23 cellular contexts compared by ENCODE assay signal in genomic region chr20:13426870-13427269, GRCh38.
DNase-seq lines count a peak whose midpoint lies in the region; ATAC-seq, FAIRE-seq and TF ChIP-seq lines count a peak whose summit lies in the region.
"Had no signal": no experiment of that assay in that cellular context is flagged by ENCODE, and none has a peak within 500 bp of the region (broad histone marks: within the 10 kb centered on the region; RNA-seq: fewer than 3 reads in every experiment).

No MANE protein-coding gene starts in this region.

- H3K27me3 Mint-ChIP-seq in T-helper 2 cell treated with Interferon-gamma antibody and Interleukin-4, amounts not matched to agents 5 μg/mL and 100 μg/mL, for 36 hours (ENCODE audit: low read depth), result no peaks in the 10 kb centered on the region
- H3K27me3 Mint-ChIP-seq: CD4-positive, alpha-beta memory T cell; T-cell had no signal

- no peak for TF ChIP-seq POLR2A in K562 (conservative IDR thresholded peaks at IDR 0.05)

- no peak overlapping the region for H3K27ac Mint-ChIP-seq in T-helper 2 cell treated with Interferon-gamma antibody and Interleukin-4, amounts not matched to agents 5 μg/mL and 100 μg/mL, for 36 hours
- H3K27ac Mint-ChIP-seq: T-cell had no signal

- POLR2A ChIA-PET in K562 (lab: Yijun Ruan, JAX), result no interaction called here

- FAIRE-seq in K562 (lab: Jason Lieb, UNC), result no peak
- FAIRE-seq: G401.6, H1 had no signal

- no peak overlapping the region for H2BK5ac ChIP-seq in trophoblast cell (ENCODE audit: low read depth, low read length, poor library complexity)

- no peak overlapping the region for H3K18ac ChIP-seq in trophoblast cell (ENCODE audit: low read length)

- BruUV-seq in K562 (replicated peaks; lab: Mats Ljungman, UMichigan), result no TSS peak

- H2AK5ac ChIP-seq in trophoblast cell (ENCODE audit: low read length), result no peak overlapping the region

- H3K9ac ChIP-seq in K562 (ENCODE audit: insufficient read depth in 1 of 2, low read depth in 2 of 2, low read length in 2 of 2) (no peak overlapping the region), trophoblast cell (ENCODE audit: low read length) (no peak overlapping the region)

- no peak overlapping the region for H3K4me3 ChIP-seq in AG09309 (ENCODE audit: control insufficient read depth, low read depth, low read length)
- no peak overlapping the region for H3K4me3 ChIP-seq in Jurkat, Clone E6-1 (ENCODE audit: low read length)
- no peak overlapping the region for H3K4me3 ChIP-seq in K562
- H3K4me3 ChIP-seq in trophoblast cell (ENCODE audit: low read depth, low read length), result no peak overlapping the region
- H3K4me3 ChIP-seq: SJCRH30 had no signal

- H3K4me1 Mint-ChIP-seq in T-helper 2 cell treated with Interferon-gamma antibody and Interleukin-4, amounts not matched to agents 5 μg/mL and 100 μg/mL, for 36 hours (ENCODE audit: low read depth), result peaks cover 29% of the 10 kb centered on the region
- H3K4me1 Mint-ChIP-seq: T-cell had no signal

- H3K9me3 ChIP-seq in K562 (replicated peaks; ENCODE audit: control insufficient read depth, insufficient read depth, low read depth, low read length) (no peaks in the 10 kb centered on the region), trophoblast cell (ENCODE audit: insufficient read depth, low read depth, low read length) (no peaks in the 10 kb centered on the region)
- H3K9me3 ChIP-seq: Caco-2, SJCRH30 had no signal

- H3K4me2 ChIP-seq in K562 (ENCODE audit: insufficient read depth, low read length) (no peak overlapping the region), trophoblast cell (ENCODE audit: low read length) (no peak overlapping the region)

- H3K27ac ChIP-seq in K562 (ENCODE audit: extremely low read depth, low read depth, low read length) (no peak overlapping the region), trophoblast cell (ENCODE audit: low read depth, low read length) (no peak overlapping the region)
- H3K27ac ChIP-seq: SJCRH30 had no signal

- in situ Hi-C loops in K562 (cut with MboI), result no loop called here

- no peak overlapping the region for H2BK12ac ChIP-seq in trophoblast cell (ENCODE audit: low read length)

- H3K9me1 ChIP-seq in K562 (ENCODE audit: control insufficient read depth, insufficient read depth, low read length), result no peaks in the 10 kb centered on the region

- 0 out of 3 replicates have a peak, but pooled peaks cover 3% of the 10 kb centered on the region for H3K36me3 ChIP-seq in K562 (ENCODE audit: control insufficient read depth, insufficient read depth, low read length)
- H3K36me3 ChIP-seq in trophoblast cell (ENCODE audit: control insufficient read depth in 1 of 2, insufficient read depth in 2 of 2, low read length in 2 of 2), result no peaks in the 10 kb centered on the region
- H3K36me3 ChIP-seq: SJCRH30 had no signal

- H4K12ac ChIP-seq in trophoblast cell (ENCODE audit: low read depth, low read length), result no peak overlapping the region

- H3K9me3 Mint-ChIP-seq in T-helper 2 cell treated with Interferon-gamma antibody and Interleukin-4, amounts not matched to agents 5 μg/mL and 100 μg/mL, for 36 hours, result peaks cover 14% of the 10 kb centered on the region
- H3K9me3 Mint-ChIP-seq: T-cell had no signal

- no peaks in the 10 kb centered on the region for H3K27me3 ChIP-seq in K562 (ENCODE audit: control insufficient read depth in 2 of 2, insufficient read depth in 2 of 2, low read length in 2 of 2)
- no peaks in the 10 kb centered on the region for H3K27me3 ChIP-seq in trophoblast cell (ENCODE audit: insufficient read depth, low read length)
- H3K27me3 ChIP-seq: SJCRH30 had no signal

- intact Hi-C loops in K562 (cut with micrococcal nuclease), result no loop called here

- no peak overlapping the region for H4K8ac ChIP-seq in trophoblast cell (ENCODE audit: low read depth, low read length)

- H3K79me2 ChIP-seq in K562 (ENCODE audit: control insufficient read depth, insufficient read depth, low read length) (no peaks in the 10 kb centered on the region), trophoblast cell (ENCODE audit: control insufficient read depth, insufficient read depth, low read length, poor library complexity) (no peaks in the 10 kb centered on the region)

- H3K79me1 ChIP-seq in trophoblast cell (ENCODE audit: low read length), result no peaks in the 10 kb centered on the region

- no peak overlapping the region for H3K4me3 Mint-ChIP-seq in T-helper 2 cell treated with Interferon-gamma antibody and Interleukin-4, amounts not matched to agents 5 μg/mL and 100 μg/mL, for 36 hours
- H3K4me3 Mint-ChIP-seq: CD4-positive, alpha-beta memory T cell; T-cell had no signal

- H3K36me3 Mint-ChIP-seq in T-helper 2 cell treated with Interferon-gamma antibody and Interleukin-4, amounts not matched to agents 5 μg/mL and 100 μg/mL, for 36 hours (ENCODE audit: low read depth), result peaks cover 22% of the 10 kb centered on the region

- ATAC-seq in K562 (no peak), HG03108 (IDR thresholded peaks at IDR 0.05; ENCODE audit: unreplicated experiment) (no peak), HG02571 (IDR thresholded peaks at IDR 0.05; ENCODE audit: unreplicated experiment) (no peak)
- ATAC-seq: PC-3, Right ventricle myocardium inferior, T-cell had no signal

- no peak for TF ChIP-seq EP300 in K562 (IDR thresholded peaks at IDR 0.05; ENCODE audit: low read length)

- DNase-seq in AG09309 (ENCODE audit: low read depth) (peak; percentile 38), K562 (ENCODE audit: extremely low read depth in 1 of 4, low spot score in 3 of 4) (no peak), trophoblast cell (peak; percentile 20 to 68)
- DNase-seq in Jurkat, Clone E6-1 (ENCODE audit: low read depth, low spot score), result peak; percentile 31
- DNase-seq in T-helper 2 cell treated with Interferon-gamma antibody and Interleukin-4, amounts not matched to agents 5 μg/mL and 100 μg/mL, for 36 hours (ENCODE audit: low spot score), result no peak
- DNase-seq: C1 segment of cervical spinal cord; Caco-2; CD4-positive, alpha-beta memory T cell; NCI-H1092 treated with DMSO at 0.1 percent for 48 hours; NCI-H1436; NCI-H187; NCI-H2081 treated with DMSO at 0.1 percent for 48 hours; NCI-H446; NCI-H524 treated with DMSO at 0.1 percent for 48 hours; NCI-H774; PC-3; SJCRH30; T-cell had no signal

- H4K91ac ChIP-seq in trophoblast cell (ENCODE audit: low read depth, low read length), result no peak overlapping the region

- H3K4me1 ChIP-seq in K562 (replicated peaks in 1 of 2; ENCODE audit: control insufficient read depth in 2 of 2, insufficient read depth in 2 of 2, low read length in 2 of 2) (no peaks in the 10 kb centered on the region), trophoblast cell (ENCODE audit: control insufficient read depth in 1 of 2, insufficient read depth in 2 of 2, low read length in 2 of 2) (no peaks in the 10 kb centered on the region)
- H3K4me1 ChIP-seq: SJCRH30 had no signal

- CTCF ChIA-PET in K562 (lab: Yijun Ruan, JAX; ENCODE audit: low intra/inter-chr PET ratio), result no interaction called here

- H2AFZ ChIP-seq in K562 (ENCODE audit: low read depth, low read length) (no peak overlapping the region), trophoblast cell (ENCODE audit: insufficient read depth, low read length, poor library complexity) (no peak overlapping the region)

- TF ChIP-seq CTCF in AG09309 (IDR thresholded peaks at IDR 0.05; ENCODE audit: control insufficient read depth, insufficient read depth, low read depth, low read length, missing control alignments), result no peak
- no peak for TF ChIP-seq CTCF in K562 (IDR thresholded peaks at IDR 0.05 in 2 of 3, conservative IDR thresholded peaks at IDR 0.05 in 1 of 3; ENCODE audit: insufficient read depth in 2 of 3, low read depth in 1 of 3, low read length in 3 of 3)

- no peak for TF ChIP-seq RAD21 in K562 (CRISPR knock-in tag; conservative IDR thresholded peaks at IDR 0.05 in 1 of 2, IDR thresholded peaks at IDR 0.05 in 1 of 2)

- no peak overlapping the region for H3K23ac ChIP-seq in trophoblast cell (ENCODE audit: low read length)

- no peaks in the 10 kb centered on the region; the same call in 1 of the 2 replicates for H4K20me1 ChIP-seq in K562 (replicated peaks; ENCODE audit: control insufficient read depth, insufficient read depth, low read length)

- H2BK120ac ChIP-seq in trophoblast cell (ENCODE audit: insufficient read depth, low read length, poor library complexity), result no peak overlapping the region

- no peak overlapping the region for H3K14ac ChIP-seq in trophoblast cell (ENCODE audit: low read length)

- 72% methylated on average over 3 of the region's 3 CpGs for WGBS in K562 (ENCODE audit: insufficient coverage, low coverage, missing lambda C conversion rate)
- no CpG with 5 or more reads among the region's 3 CpGs for WGBS in trophoblast cell (ENCODE audit: extremely low coverage, insufficient coverage, insufficient read length)

- no peak overlapping the region for H3K4ac ChIP-seq in trophoblast cell (ENCODE audit: low read depth, low read length)

TF ChIP-seq in K562, 482 proteins besides CTCF, POLR2A, EP300 and RAD21:
- TF ChIP-seq DMBX1 (CRISPR knock-in tag; IDR thresholded peaks at IDR 0.05; ENCODE audit: borderline replicate concordance) (no peak), ZNF395 (CRISPR knock-in tag; IDR thresholded peaks at IDR 0.05) (no peak), HMGN3 (IDR thresholded peaks at IDR 0.05; ENCODE audit: borderline replicate concordance, extremely low read depth, insufficient read length, low read depth, low read length) (no peak), E2F4 (CRISPR knock-in tag; IDR thresholded peaks at IDR 0.05; ENCODE audit: low read depth) (no peak), MAFG (tag; conservative IDR thresholded peaks at IDR 0.05) (peak; percentile 38; the same call in 1 of the 2 replicates), TAF9B (IDR thresholded peaks at IDR 0.05; ENCODE audit: partially characterized antibody) (no peak), NFE2 (IDR thresholded peaks at IDR 0.05; ENCODE audit: low read depth) (peak; percentile 37; the same call in 1 of the 2 replicates)

Comparison
In these comparisons a context has a peak if more than half of its experiments do, and no peak if none do; other contexts are left out.
1. DNase-seq: peak in AG09309 (single experiment), Jurkat, Clone E6-1 (single experiment) and trophoblast cell (2 of 2); none in K562 (0 of 4) and T-helper 2 cell treated with Interferon-gamma antibody and Interleukin-4, amounts not matched to agents 5 μg/mL and 100 μg/mL, for 36 hours (single experiment).